Comparison of ENCODE assay signal across 26 cellular contexts in genomic region chr3:35721628-35722027, GRCh38.
"Had no signal": no experiment of that assay in that cellular context is flagged by ENCODE, and none has a peak within 500 bp of the region (broad histone marks: within the 10 kb centered on the region; RNA-seq: fewer than 3 reads in every experiment).

No MANE protein-coding gene starts in this region.

- ATAC-seq: activated naive CD4-positive, alpha-beta T cell treated with anti-CD3 and anti-CD28 coated beads, Interleukin-2, amount 50 U/mL, for 72 hours; activated naive CD8-positive, alpha-beta T cell treated with anti-CD3 and anti-CD28 coated beads, Interleukin-2, amount 50 U/mL, for 24 hours; activated T-cell treated with anti-CD3 and anti-CD28 coated beads, Interleukin-2, amount 50 U/mL, for 4 hours; T-cell had no signal

- H3K4me1 ChIP-seq: Peyer's patch had no signal

- H3K27ac ChIP-seq: Peyer's patch had no signal

- H3K27me3 ChIP-seq: Peyer's patch had no signal

- DNase-seq: activated B cell treated with CpG ODN at 0.5 μM for 24 hours; activated CD4-positive, alpha-beta memory T cell treated with anti-CD3 and anti-CD28 coated beads for 36 hours; activated CD4-positive, alpha-beta T cell treated with anti-CD3 and anti-CD28 coated beads, Interleukin-2, amount 10 ng/mL, durations not matched to agents 7 days and 5 days; activated CD8-positive, alpha-beta memory T cell treated with anti-CD3 and anti-CD28 coated beads for 24 hours; activated effector memory CD4-positive, alpha-beta T cell treated with anti-CD3 and anti-CD28 coated beads, Interleukin-2, amount 50 U/mL, for 16 hours; activated naive CD4-positive, alpha-beta T cell treated with Interleukin-2 at 50 U/mL for 16 hours; activated naive CD8-positive, alpha-beta T cell treated with anti-CD3 and anti-CD28 coated beads, Interleukin-2, amount 50 U/mL, for 24 hours; activated T-cell treated with anti-CD3 and anti-CD28 coated beads, Interleukin-2, amount 50 U/mL, for 4 hours; amniotic stem cell; central memory CD4-positive, alpha-beta T cell; KG1; MV-4-11; NCI-H1092 treated with DMSO at 0.1 percent for 48 hours; NCI-H1417 treated with DMSO at 0.1 percent for 48 hours; NCI-H1694; NCI-H2029 treated with DMSO at 0.1 percent for 48 hours; NCI-H345; NCI-H510A; NCI-H526 treated with DMSO at 0.1 percent for 48 hours; NCI-H82; Peyer's patch; SHP77 treated with DMSO at 0.1 percent for 48 hours; T-cell; T-helper 2 cell; T1000 had no signal

- H3K36me3 ChIP-seq: Peyer's patch had no signal

- H3K4me3 ChIP-seq: Peyer's patch had no signal

- H3K9me3 ChIP-seq: Peyer's patch had no signal
